ENCODE assay signal across 10 cellular contexts in the genomic region with DNA sequence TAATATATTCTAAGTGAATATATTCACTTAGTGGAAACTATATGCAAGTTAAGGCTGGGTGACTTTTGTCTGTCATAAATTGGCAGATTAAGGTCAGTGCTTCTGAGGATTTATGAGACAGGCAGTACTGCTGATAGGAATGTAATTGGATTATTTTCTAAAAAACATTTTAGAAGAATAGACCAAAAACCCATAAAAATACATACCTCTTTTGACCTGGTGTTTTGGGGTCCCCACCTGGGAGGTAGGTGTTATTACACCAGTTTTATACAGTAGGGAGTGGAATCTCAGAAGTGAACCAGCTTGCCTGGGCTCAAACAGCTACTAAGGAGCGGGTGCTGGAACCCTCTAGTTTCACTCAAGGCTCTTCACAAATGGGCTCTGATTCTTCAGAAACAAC. TPM values are rescaled to one million over a fixed set of nuclear protein-coding genes. Genes with fewer than 3 reads are reported as not detected.
DNase-seq lines count a peak whose midpoint lies in the region; ATAC-seq and TF ChIP-seq lines count a peak whose summit lies in the region.
"Had no signal": no experiment of that assay in that cellular context is flagged by ENCODE, and none has a peak within 500 bp of the region (broad histone marks: within the 10 kb centered on the region; RNA-seq: fewer than 3 reads in every experiment).

No MANE protein-coding gene starts in this region.

- no peak overlapping the region for H3K27ac ChIP-seq in heart right ventricle
- H3K27ac ChIP-seq in MM.1S (ENCODE audit: low read length): no peak overlapping the region

- no peaks in the 10 kb centered on the region for H3K9me3 ChIP-seq in heart right ventricle
- H3K9me3 ChIP-seq in MM.1S (replicated peaks; ENCODE audit: insufficient read depth, low read length): no peaks in the 10 kb centered on the region

- H3K36me3 ChIP-seq in heart right ventricle (peaks cover 0 to 86% (median 34%) of the 10 kb centered on the region in 9 donors), MM.1S (replicated peaks; ENCODE audit: insufficient read depth, low read length) (no peaks in the 10 kb centered on the region)

- H3F3A ChIP-seq in MM.1S (ENCODE audit: insufficient read depth, low read length): no peaks in the 10 kb centered on the region

- H2AFZ ChIP-seq in MM.1S (ENCODE audit: low read length): no peak overlapping the region

- H3K4me1 Mint-ChIP-seq in stimulated activated effector memory CD8-positive, alpha-beta T cell treated with anti-CD3 and anti-CD28 coated beads, Interleukin-12 subunit alpha, Interleukin-12 subunit beta, amount 100 ng/mL, for 72 hours: no peaks in the 10 kb centered on the region

- peaks cover 93% of the 10 kb centered on the region for H3K36me3 Mint-ChIP-seq in stimulated activated effector memory CD8-positive, alpha-beta T cell treated with anti-CD3 and anti-CD28 coated beads, Interleukin-12 subunit alpha, Interleukin-12 subunit beta, amount 100 ng/mL, for 72 hours

- H3K27me3 ChIP-seq in heart right ventricle (no peaks in the 10 kb centered on the region), MM.1S (replicated peaks; ENCODE audit: insufficient read depth, low read length) (no peaks in the 10 kb centered on the region)

- 92% methylated on average over 1 of the region's 1 CpG for WGBS in heart right ventricle, 2 donors

- no peak for DNase-seq in heart right ventricle
- DNase-seq in left cardiac atrium: no peak
- DNase-seq in MM.1S: no peak
- no peak for DNase-seq in choroid plexus epithelial cell (ENCODE audit: low read depth)
- no peak for DNase-seq in stimulated activated effector memory CD8-positive, alpha-beta T cell treated with anti-CD3 and anti-CD28 coated beads, Interleukin-12 subunit alpha, Interleukin-12 subunit beta, amount 100 ng/mL, for 72 hours (ENCODE audit: low spot score in 2 of 2)
- no peak for DNase-seq in NCI-H1092 treated with DMSO at 0.1 percent for 48 hours (lab: John Stamatoyannopoulos, UW)
- DNase-seq: caudate nucleus, NCI-H1436 treated with DMSO at 0.1 percent for 48 hours had no signal

- no peaks in the 10 kb centered on the region for H3K9me3 Mint-ChIP-seq in stimulated activated effector memory CD8-positive, alpha-beta T cell treated with anti-CD3 and anti-CD28 coated beads, Interleukin-12 subunit alpha, Interleukin-12 subunit beta, amount 100 ng/mL, for 72 hours

- H3K9me2 ChIP-seq in MM.1S (replicated peaks; ENCODE audit: insufficient read depth, low read length): no peaks in the 10 kb centered on the region

- H3K4me1 ChIP-seq in heart right ventricle (no peaks in the 10 kb centered on the region), MM.1S (ENCODE audit: low read length) (no peaks in the 10 kb centered on the region)

- no peaks in the 10 kb centered on the region for H4K20me1 ChIP-seq in MM.1S (ENCODE audit: insufficient read depth, low read length)

- TF ChIP-seq POLR2A in GM18505 (IDR thresholded peaks at IDR 0.05; ENCODE audit: borderline replicate concordance, extremely low read depth, insufficient read depth, insufficient read length): no peak

- no peaks in the 10 kb centered on the region for H3K79me2 ChIP-seq in MM.1S (ENCODE audit: low read length)

- no peak overlapping the region for H3K4me2 ChIP-seq in MM.1S (ENCODE audit: low read depth, low read length)

- TF ChIP-seq CTCF in heart right ventricle (IDR thresholded peaks at IDR 0.05) (peak in 5 of 9 donors; percentile 15 to 46 (median 42)), MM.1S (IDR thresholded peaks at IDR 0.05; ENCODE audit: low read length) (peak; percentile 22), choroid plexus epithelial cell (conservative IDR thresholded peaks at IDR 0.05; ENCODE audit: low read depth, low read length) (peak; percentile 16)

- no peak overlapping the region for H3K9ac ChIP-seq in MM.1S (ENCODE audit: low read length)

- ATAC-seq in heart right ventricle: peak in 2 of 8 donors; percentile 42 to 52
- no peak for ATAC-seq in left cardiac atrium
- peak; percentile 49 for ATAC-seq in stimulated activated effector memory CD8-positive, alpha-beta T cell treated with anti-CD3 and anti-CD28 coated beads, Interleukin-12 subunit alpha, Interleukin-12 subunit beta, amount 100 ng/mL, for 72 hours
- ATAC-seq in GM18505 (IDR thresholded peaks at IDR 0.05; ENCODE audit: unreplicated experiment): no peak
- no peak for ATAC-seq in GM19035 (IDR thresholded peaks at IDR 0.05; ENCODE audit: unreplicated experiment)

- no peak overlapping the region for H3K4me3 ChIP-seq in heart right ventricle
- H3K4me3 ChIP-seq in MM.1S (ENCODE audit: low read length): no peak overlapping the region
- H3K4me3 ChIP-seq in choroid plexus epithelial cell (ENCODE audit: low read depth, low read length): no peak overlapping the region

- intact Hi-C loops in heart right ventricle (cut with DNase I): loop anchor here in 3 of 10 donors (5.0 kb wide), 1 partner anchor 118 kb away; no protein-coding TSS in a partner anchor
- intact Hi-C loops in left cardiac atrium (cut with DNase I): no loop called here

- H3K4me3 Mint-ChIP-seq in stimulated activated effector memory CD8-positive, alpha-beta T cell treated with anti-CD3 and anti-CD28 coated beads, Interleukin-12 subunit alpha, Interleukin-12 subunit beta, amount 100 ng/mL, for 72 hours: no peak overlapping the region

- H3K27ac Mint-ChIP-seq in stimulated activated effector memory CD8-positive, alpha-beta T cell treated with anti-CD3 and anti-CD28 coated beads, Interleukin-12 subunit alpha, Interleukin-12 subunit beta, amount 100 ng/mL, for 72 hours: peak overlapping the region; percentile 17

RNA-seq across cellular contexts. Expression of gene COG3, which starts 25.3 kb away (rescaled TPM):
- total RNA-seq in heart right ventricle: 10 to 100 TPM; 12.3 to 18.0 (median 15.8) TPM
- 10 to 100 TPM in 1 of 2 donors, 1 to 10 TPM in 1; 9.9 to 14.6 TPM for polyA plus RNA-seq in heart right ventricle
- total RNA-seq in left cardiac atrium: 10 to 100 TPM; 11.7 to 18.6 TPM
